9 cellular contexts compared by ENCODE assay signal in genomic region chr3:12252859-12253258, GRCh38. TPM values are rescaled to one million over a fixed set of nuclear protein-coding genes. Genes with fewer than 3 reads are reported as not detected.
"Had no signal": no experiment of that assay in that cellular context is flagged by ENCODE, and none has a peak within 500 bp of the region (broad histone marks: within the 10 kb centered on the region; RNA-seq: fewer than 3 reads in every experiment).

No MANE protein-coding gene starts in this region.

- H2AFZ ChIP-seq: GM23248 had no signal

- H3K27ac ChIP-seq: GM23248, HL-60 had no signal

- H3K27ac Mint-ChIP-seq: HFFc6 had no signal

- H3K4me3 Mint-ChIP-seq: HFFc6 had no signal

- H3K36me3 ChIP-seq: HAP-1 had no signal

- H3K4me3 ChIP-seq: GM23248, HAP-1, K562 had no signal

- H3K9ac ChIP-seq: GM23248 had no signal

- DNase-seq: GM23248, GOT3, H7, HFFc6 had no signal

- ATAC-seq: HCT116, HepG2, K562 had no signal

- H3K9me3 ChIP-seq: HAP-1 had no signal

RNA-seq across cellular contexts. Expression of gene PPARG, which starts 36.0 kb away (rescaled TPM):
- total RNA-seq: K562 had no signal
- polyA plus RNA-seq: K562 had no signal
